ENCODE assay signal across 8 cellular contexts in genomic region chr19:3665681-3666544, GRCh38. TPM values are rescaled to one million over a fixed set of nuclear protein-coding genes. Genes with fewer than 3 reads are reported as not detected.
A peak's percentile ranks its signal among the peaks of the same experiment; 100 is the strongest.
DNase-seq lines count a peak whose midpoint lies in the region; ATAC-seq, FAIRE-seq and TF ChIP-seq lines count a peak whose summit lies in the region.

No MANE protein-coding gene starts in this region.

- H3K27me3 Mint-ChIP-seq in activated naive CD4-positive, alpha-beta T cell treated with anti-CD3 and anti-CD28 coated beads for 36 hours (ENCODE audit: low read depth), result no peaks in the 10 kb centered on the region

- CTCF ChIA-PET in activated naive CD4-positive, alpha-beta T cell treated with anti-CD3 and anti-CD28 coated beads for 36 hours (lab: Charles Lee), result interaction anchor here (0.6 to 3.0 kb wide), 11 partner anchors 13 to 586 kb away, joined by 3 to 15 read pairs (median 4); no protein-coding TSS in a partner anchor

- no peaks in the 10 kb centered on the region for H3K9me3 Mint-ChIP-seq in activated naive CD4-positive, alpha-beta T cell treated with anti-CD3 and anti-CD28 coated beads for 36 hours

- no peak overlapping the region for H3K27ac Mint-ChIP-seq in activated naive CD4-positive, alpha-beta T cell treated with anti-CD3 and anti-CD28 coated beads for 36 hours

- peak; percentile 82 to 98 (median 96) for TF ChIP-seq CTCF in heart left ventricle (IDR thresholded peaks at IDR 0.05)
- TF ChIP-seq CTCF in sigmoid colon (IDR thresholded peaks at IDR 0.05), result peak; percentile 97 to 99 (median 99)

- no peak overlapping the region for H3K4me3 Mint-ChIP-seq in activated naive CD4-positive, alpha-beta T cell treated with anti-CD3 and anti-CD28 coated beads for 36 hours

- in situ Hi-C loops in SK-MEL-5 (cut with HindIII; ENCODE audit: low pct_unique_long_range_greater_than_20kb, low sequenced_read_pairs), result no loop called here

- H3K36me3 ChIP-seq in heart left ventricle (peaks cover 0 to 49% (median 40%) of the 10 kb centered on the region in 9 donors), sigmoid colon (peaks cover 17 to 59% (median 42%) of the 10 kb centered on the region in 4 donors)

- no peak overlapping the region for H3K4me3 ChIP-seq in heart left ventricle
- H3K4me3 ChIP-seq in sigmoid colon, result no peak overlapping the region

- TF ChIP-seq POLR2A in heart left ventricle (IDR thresholded peaks at IDR 0.05) (no peak), sigmoid colon (IDR thresholded peaks at IDR 0.05) (no peak)

- peak; percentile 83 for FAIRE-seq in GM18507 (lab: Jason Lieb, UNC)

- DNase-seq in 8988T (peak; percentile 78), GM18507 (ENCODE audit: extremely low spot score, insufficient read length, low read depth) (peak; percentile 77), SK-MEL-5 (ENCODE audit: low read depth, low spot score) (peak; percentile 21), heart left ventricle (peak; percentile 65 to 89 (median 69)), sigmoid colon (peak; percentile 86), DMS153 (lab: John Stamatoyannopoulos, UW) (no peak)
- peak; percentile 80 for DNase-seq in activated naive CD4-positive, alpha-beta T cell treated with anti-CD3 and anti-CD28 coated beads for 36 hours

- H3K27me3 ChIP-seq in heart left ventricle (no peaks in the 10 kb centered on the region), sigmoid colon (no peaks in the 10 kb centered on the region)

- 40 to 56% (median 47%) methylated on average over 25 to 40 of the region's 40 CpGs for WGBS in heart left ventricle, 4 donors
- 35 to 44% methylated on average over 40 of the region's 40 CpGs for WGBS in sigmoid colon, 2 donors

- H3K9me3 ChIP-seq in heart left ventricle, result no peaks in the 10 kb centered on the region
- no peaks in the 10 kb centered on the region for H3K9me3 ChIP-seq in sigmoid colon

- H3K4me1 ChIP-seq in heart left ventricle, result peaks cover 0 to 54% (median 36%) of the 10 kb centered on the region in 12 donors
- peaks cover 0 to 56% (median 52%) of the 10 kb centered on the region in 4 donors for H3K4me1 ChIP-seq in sigmoid colon

- no peak for TF ChIP-seq EP300 in sigmoid colon (IDR thresholded peaks at IDR 0.05)

- H3K4me1 Mint-ChIP-seq in activated naive CD4-positive, alpha-beta T cell treated with anti-CD3 and anti-CD28 coated beads for 36 hours (ENCODE audit: low read depth), result peaks cover 5% of the 10 kb centered on the region

- H3K27ac ChIP-seq in heart left ventricle (peak overlapping the region in 3 of 12 donors; percentile 1 to 51 (median 42)), sigmoid colon (peak overlapping the region in 3 of 4 donors; percentile 99 to 100 (median 100))

- intact Hi-C loops in activated naive CD4-positive, alpha-beta T cell treated with anti-CD3 and anti-CD28 coated beads for 36 hours (cut with micrococcal nuclease), result loop anchor here (1.0 kb wide), 2 partner anchors 34 to 40 kb away; partner anchors contain the start of gene PIP5K1C
- intact Hi-C loops in heart left ventricle (cut with DNase I), result loop anchor here in 8 of 10 donors (1.0 to 10.0 kb wide), 7 partner anchors 33 to 539 kb away; partner anchors contain the start of genes PIP5K1C (in 7 of the 8) and EEF2 (in 1 of the 8)
- intact Hi-C loops in sigmoid colon (cut with DNase I), result loop anchor here (5.0 kb wide), 1 partner anchor 96 kb away; the partner anchor contains the start of genes APBA3 and MRPL54

- H3K36me3 Mint-ChIP-seq in activated naive CD4-positive, alpha-beta T cell treated with anti-CD3 and anti-CD28 coated beads for 36 hours (ENCODE audit: low read depth), result no peaks in the 10 kb centered on the region

- ATAC-seq in heart left ventricle (peak in 3 of 4 donors; percentile 29 to 58 (median 38)), HG03520 (IDR thresholded peaks at IDR 0.05; ENCODE audit: unreplicated experiment) (no peak)

RNA-seq across cellular contexts. Expression of gene PIP5K1C, which starts 34.4 kb away (rescaled TPM):
- total RNA-seq in SK-MEL-5 (2014; rRNA removed; shearing (Covaris generic)), result 4.9 and 6.7 TPM in 2 replicates
- 19.7 and 25.7 TPM in 2 replicates for polyA plus RNA-seq in SK-MEL-5 (2015; cell fraction: cytosol; rRNA removed)
- polyA plus RNA-seq in SK-MEL-5 (2015; cell fraction: nucleus; rRNA removed), result 15.4 and 22.7 TPM in 2 replicates
- total RNA-seq in activated naive CD4-positive, alpha-beta T cell treated with anti-CD3 and anti-CD28 coated beads for 36 hours, result 1 to 10 TPM; 7.3 to 7.5 TPM
- total RNA-seq in heart left ventricle, result 10 to 100 TPM; 27.8 to 56.6 (median 38.2) TPM
- 10 to 100 TPM; 23.9 to 31.0 TPM for polyA plus RNA-seq in heart left ventricle
- 10 to 100 TPM; 27.8 to 68.7 (median 44.2) TPM for total RNA-seq in sigmoid colon
- polyA plus RNA-seq in sigmoid colon, result 10 to 100 TPM in 2 of 3 donors, 1 to 10 TPM in 1; 7.8 to 21.0 (median 11.6) TPM

RNA-seq across cellular contexts. Expression of gene CACTIN, which starts 39.3 kb away (rescaled TPM):
- 15.2 and 16.6 TPM in 2 replicates for total RNA-seq in SK-MEL-5 (2014; rRNA removed; shearing (Covaris generic))
- polyA plus RNA-seq in SK-MEL-5 (2015; cell fraction: cytosol; rRNA removed), result 21.3 and 27.5 TPM in 2 replicates
- polyA plus RNA-seq in SK-MEL-5 (2015; cell fraction: nucleus; rRNA removed), result 50.8 and 51.0 TPM in 2 replicates
- 10 to 100 TPM; 24.6 to 27.0 TPM for total RNA-seq in activated naive CD4-positive, alpha-beta T cell treated with anti-CD3 and anti-CD28 coated beads for 36 hours
- total RNA-seq in heart left ventricle, result 10 to 100 TPM in 8 of 9 donors, 1 to 10 TPM in 1; 9.8 to 23.4 (median 14.1) TPM
- 10 to 100 TPM; 11.9 to 20.4 TPM for polyA plus RNA-seq in heart left ventricle
- 10 to 100 TPM; 15.5 to 23.9 (median 23.4) TPM for total RNA-seq in sigmoid colon
- 10 to 100 TPM in 1 of 3 donors, 1 to 10 TPM in 2; 6.2 to 20.5 (median 9.0) TPM for polyA plus RNA-seq in sigmoid colon

RNA-seq across cellular contexts. Expression of gene TJP3, which starts 42.3 kb away (rescaled TPM):
- total RNA-seq in SK-MEL-5 (2014; rRNA removed; shearing (Covaris generic)), result 0.13 and 0.21 TPM in 2 replicates
- polyA plus RNA-seq in SK-MEL-5 (2015; cell fraction: cytosol; rRNA removed), result 0.24 and 0.36 TPM in 2 replicates
- polyA plus RNA-seq in SK-MEL-5 (2015; cell fraction: nucleus; rRNA removed), result 0.07 and 0.41 TPM in 2 replicates
- total RNA-seq in activated naive CD4-positive, alpha-beta T cell treated with anti-CD3 and anti-CD28 coated beads for 36 hours, result 1 to 10 TPM in 1 of 2 experiments, under 1 TPM in 1; 0.93 to 1.6 TPM
- total RNA-seq in heart left ventricle (under 1 TPM in 2 of 9 donors, not detected in 7; 0.41 to 0.48 TPM), sigmoid colon (1 to 10 TPM in 1 of 4 donors, under 1 TPM in 2, not detected in 1; 0.33 to 2.8 (median 0.36) TPM)
- polyA plus RNA-seq in heart left ventricle (under 1 TPM in 1 of 2 donors, not detected in 1; 0.06 TPM), sigmoid colon (100 to 1,000 TPM; 158 to 245 (median 168) TPM)

RNA-seq across cellular contexts. Expression of gene TBXA2R, which starts 59.2 kb away (rescaled TPM):
- total RNA-seq in SK-MEL-5 (2014; rRNA removed; shearing (Covaris generic)), result 0.16 and 0.27 TPM in 2 replicates
- polyA plus RNA-seq in SK-MEL-5 (2015; cell fraction: cytosol; rRNA removed), result 1.00 and 1.5 TPM in 2 replicates
- 0.32 TPM in 1 of 2 replicates, not detected in the other for polyA plus RNA-seq in SK-MEL-5 (2015; cell fraction: nucleus; rRNA removed)
- under 1 TPM; 0.41 to 0.42 TPM for total RNA-seq in activated naive CD4-positive, alpha-beta T cell treated with anti-CD3 and anti-CD28 coated beads for 36 hours
- 1 to 10 TPM; 2.4 to 5.1 (median 2.9) TPM for total RNA-seq in heart left ventricle
- 1 to 10 TPM; 1.9 to 2.2 TPM for polyA plus RNA-seq in heart left ventricle
- total RNA-seq in sigmoid colon, result 1 to 10 TPM in 1 of 4 donors, under 1 TPM in 3; 0.36 to 3.6 (median 0.68) TPM
- polyA plus RNA-seq in sigmoid colon, result 1 to 10 TPM in 1 of 3 donors, under 1 TPM in 1, not detected in 1; 0.69 to 1.4 TPM
